Comparison of ENCODE assay signal across 1 cellular context in genomic region chr19:51654783-51655182, GRCh38.
TF ChIP-seq lines count a peak whose summit lies in the region.

No MANE protein-coding gene starts in this region.

TF ChIP-seq in K562, 482 proteins besides CTCF, POLR2A, EP300 and RAD21 (continued from another document and continues in another):
- TF ChIP-seq ZBTB43 (CRISPR knock-in tag; IDR thresholded peaks at IDR 0.05) (no peak), ZNF316 (IDR thresholded peaks at IDR 0.05) (peak; percentile 52; the same call in 1 of the 2 replicates), ZNF589 (CRISPR knock-in tag; IDR thresholded peaks at IDR 0.05; ENCODE audit: low read depth) (no peak), CBX2 (IDR thresholded peaks at IDR 0.05; ENCODE audit: insufficient read depth, low read length, poor library complexity, severe bottlenecking) (no peak), MYBL2 (IDR thresholded peaks at IDR 0.05; ENCODE audit: low read depth) (no peak), MYBL2 (CRISPR knock-in tag; IDR thresholded peaks at IDR 0.05; ENCODE audit: borderline replicate concordance) (no peak), ZNF445 (CRISPR knock-in tag; IDR thresholded peaks at IDR 0.05; ENCODE audit: low read depth) (peak; percentile 75; the same call in 1 of the 2 replicates), NRF1 (conservative IDR thresholded peaks at IDR 0.05 in 1 of 2, IDR thresholded peaks at IDR 0.05 in 1 of 2) (no peak), KLF1 (tag; IDR thresholded peaks at IDR 0.05) (no peak), THRA (IDR thresholded peaks at IDR 0.05) (no peak), NKRF (IDR thresholded peaks at IDR 0.05; ENCODE audit: borderline replicate concordance) (no peak), SPI1 (IDR thresholded peaks at IDR 0.05; ENCODE audit: borderline replicate concordance, low read depth, low read length) (no peak), ATF7 (IDR thresholded peaks at IDR 0.05) (no peak), EP400 (IDR thresholded peaks at IDR 0.05) (no peak), SMAD1 (IDR thresholded peaks at IDR 0.05; ENCODE audit: low read depth, low read length, partially characterized antibody) (no peak), CBX1 (IDR thresholded peaks at IDR 0.05; ENCODE audit: low read depth) (peak; percentile 91; the same call in 1 of the 2 replicates), POLR2AphosphoS5 (IDR thresholded peaks at IDR 0.05; ENCODE audit: control insufficient read depth, insufficient read depth, low read depth, low read length) (no peak), MTA2 (IDR thresholded peaks at IDR 0.05; ENCODE audit: low read depth) (no peak), NFE2 (IDR thresholded peaks at IDR 0.05; ENCODE audit: low read depth) (peak; percentile 63), SAFB2 (IDR thresholded peaks at IDR 0.05; ENCODE audit: borderline replicate concordance, low read depth, low read length, severe bottlenecking) (no peak), HDAC1 (IDR thresholded peaks at IDR 0.05) (peak in 1 of 2 experiments; percentile 72; a peak in 2 of 4 replicates), ZNF644 (tag; IDR thresholded peaks at IDR 0.05; ENCODE audit: low read depth) (no peak), ARID2 (IDR thresholded peaks at IDR 0.05) (no peak), FIP1L1 (IDR thresholded peaks at IDR 0.05; ENCODE audit: low read depth, low read length, poor library complexity, severe bottlenecking) (no peak), ESRRB (CRISPR knock-in tag; IDR thresholded peaks at IDR 0.05; ENCODE audit: borderline replicate concordance) (no peak), THRAP3 (IDR thresholded peaks at IDR 0.05; ENCODE audit: borderline replicate concordance) (no peak), RBM17 (IDR thresholded peaks at IDR 0.05; ENCODE audit: borderline replicate concordance, low read depth, low read length) (no peak), ZNF398 (CRISPR knock-in tag; IDR thresholded peaks at IDR 0.05) (no peak), GMEB1 (CRISPR knock-in tag; IDR thresholded peaks at IDR 0.05) (no peak), EGR1 (conservative IDR thresholded peaks at IDR 0.05) (no peak), HCFC1 (IDR thresholded peaks at IDR 0.05; ENCODE audit: low read depth, low read length) (peak; percentile 28; the same call in 1 of the 2 replicates), TEAD4 (IDR thresholded peaks at IDR 0.05; ENCODE audit: low read length) (no peak), TEAD4 (CRISPR knock-in tag; IDR thresholded peaks at IDR 0.05; ENCODE audit: borderline replicate concordance) (no peak), MEF2D (tag; conservative IDR thresholded peaks at IDR 0.05; ENCODE audit: low read depth) (no peak), ZKSCAN8 (CRISPR knock-in tag; IDR thresholded peaks at IDR 0.05) (no peak), MYNN (IDR thresholded peaks at IDR 0.05) (no peak), MYNN (CRISPR knock-in tag; IDR thresholded peaks at IDR 0.05) (no peak), FOXP1 (CRISPR knock-in tag; IDR thresholded peaks at IDR 0.05) (no peak), ZNF224 (CRISPR knock-in tag; IDR thresholded peaks at IDR 0.05) (no peak), NFE2L1 (tag; IDR thresholded peaks at IDR 0.05; ENCODE audit: borderline replicate concordance, low read depth) (no peak), GABPB2 (CRISPR knock-in tag; conservative IDR thresholded peaks at IDR 0.05) (no peak), CXXC5 (CRISPR knock-in tag; IDR thresholded peaks at IDR 0.05) (no peak), AFF4 (CRISPR knock-in tag; IDR thresholded peaks at IDR 0.05) (no peak), ZNF707 (CRISPR knock-in tag; conservative IDR thresholded peaks at IDR 0.05) (no peak), BRF1 (IDR thresholded peaks at IDR 0.05; ENCODE audit: borderline replicate concordance, extremely low read depth, insufficient read length) (no peak), ZBTB12 (CRISPR knock-in tag; IDR thresholded peaks at IDR 0.05) (no peak), SMC3 (conservative IDR thresholded peaks at IDR 0.05; ENCODE audit: insufficient read depth, low read depth, low read length) (peak; percentile 50), NFATC3 (IDR thresholded peaks at IDR 0.05) (no peak), SRSF3 (IDR thresholded peaks at IDR 0.05; ENCODE audit: insufficient read depth, low read length) (no peak), MAFK (IDR thresholded peaks at IDR 0.05; ENCODE audit: low read length) (peak; percentile 55), SMARCB1 (IDR thresholded peaks at IDR 0.05; ENCODE audit: insufficient read length, low read depth) (no peak), RAD51 (IDR thresholded peaks at IDR 0.05; ENCODE audit: borderline replicate concordance, low read depth) (no peak), PHF21A (IDR thresholded peaks at IDR 0.05; ENCODE audit: borderline replicate concordance, low read depth) (no peak), RFX5 (IDR thresholded peaks at IDR 0.05; ENCODE audit: low read depth, low read length) (no peak)
- TF ChIP-seq, protein P1, sequence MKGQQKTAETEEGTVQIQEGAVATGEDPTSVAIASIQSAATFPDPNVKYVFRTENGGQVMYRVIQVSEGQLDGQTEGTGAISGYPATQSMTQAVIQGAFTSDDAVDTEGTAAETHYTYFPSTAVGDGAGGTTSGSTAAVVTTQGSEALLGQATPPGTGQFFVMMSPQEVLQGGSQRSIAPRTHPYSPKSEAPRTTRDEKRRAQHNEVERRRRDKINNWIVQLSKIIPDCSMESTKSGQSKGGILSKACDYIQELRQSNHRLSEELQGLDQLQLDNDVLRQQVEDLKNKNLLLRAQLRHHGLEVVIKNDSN (CRISPR knock-in tag; IDR thresholded peaks at IDR 0.05) = no peak
- TF ChIP-seq, protein P2, sequence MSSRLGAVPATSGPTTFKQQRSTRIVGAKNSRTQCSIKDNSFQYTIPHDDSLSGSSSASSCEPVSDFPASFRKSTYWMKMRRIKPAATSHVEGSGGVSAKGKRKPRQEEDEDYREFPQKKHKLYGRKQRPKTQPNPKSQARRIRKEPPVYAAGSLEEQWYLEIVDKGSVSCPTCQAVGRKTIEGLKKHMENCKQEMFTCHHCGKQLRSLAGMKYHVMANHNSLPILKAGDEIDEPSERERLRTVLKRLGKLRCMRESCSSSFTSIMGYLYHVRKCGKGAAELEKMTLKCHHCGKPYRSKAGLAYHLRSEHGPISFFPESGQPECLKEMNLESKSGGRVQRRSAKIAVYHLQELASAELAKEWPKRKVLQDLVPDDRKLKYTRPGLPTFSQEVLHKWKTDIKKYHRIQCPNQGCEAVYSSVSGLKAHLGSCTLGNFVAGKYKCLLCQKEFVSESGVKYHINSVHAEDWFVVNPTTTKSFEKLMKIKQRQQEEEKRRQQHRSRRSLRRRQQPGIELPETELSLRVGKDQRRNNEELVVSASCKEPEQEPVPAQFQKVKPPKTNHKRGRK (tag; IDR thresholded peaks at IDR 0.05) = no peak
